In genomic region chr18:7927119-7927518, GRCh38 we compare ENCODE assay signal across 18 cellular contexts.
"Had no signal": no experiment of that assay in that cellular context is flagged by ENCODE, and none has a peak within 500 bp of the region (broad histone marks: within the 10 kb centered on the region; RNA-seq: fewer than 3 reads in every experiment).

No MANE protein-coding gene starts in this region.

- H3K4me3 ChIP-seq: mucosa of descending colon, thoracic aorta had no signal

- H3K36me3 ChIP-seq: brain microvascular endothelial cell had no signal

- H3K27ac Mint-ChIP-seq: activated naive CD4-positive, alpha-beta T cell treated with anti-CD3 and anti-CD28 coated beads, Interleukin-2, amount 10 ng/mL, durations not matched to agents 7 days and 5 days; activated T-helper 2 cell treated with anti-CD3 and anti-CD28 coated beads, Interferon-gamma antibody, Interleukin-2, Interleukin-4, amounts not matched to agents 10 μg/mL and 5 μg/mL and 100 μg/mL, durations not matched to agents 14 hours and 24 hours and 36 hours; natural killer cell; T-helper 1 cell treated with Interleukin-12 subunit alpha and Interleukin-12 subunit beta and Interleukin-4 antibody, amounts not matched to agents 30 μg/mL and 1 μg/mL, for 36 hours had no signal

- H3K4me3 Mint-ChIP-seq: activated naive CD4-positive, alpha-beta T cell treated with anti-CD3 and anti-CD28 coated beads, Interleukin-2, amount 10 ng/mL, durations not matched to agents 7 days and 5 days; natural killer cell; stimulated activated naive CD8-positive, alpha-beta T cell treated with anti-CD3 and anti-CD28 coated beads, Interleukin-15, amount 100 ng/mL, for 72 hours; T-helper 1 cell treated with Interleukin-12 subunit alpha and Interleukin-12 subunit beta and Interleukin-4 antibody, amounts not matched to agents 30 μg/mL and 1 μg/mL, for 36 hours had no signal

- H3K36me3 Mint-ChIP-seq: activated naive CD4-positive, alpha-beta T cell treated with anti-CD3 and anti-CD28 coated beads, Interleukin-2, amount 10 ng/mL, durations not matched to agents 7 days and 5 days; natural killer cell had no signal

- H3K27me3 Mint-ChIP-seq: activated naive CD4-positive, alpha-beta T cell treated with anti-CD3 and anti-CD28 coated beads, Interleukin-2, amount 10 ng/mL, durations not matched to agents 7 days and 5 days; stimulated activated naive CD8-positive, alpha-beta T cell treated with anti-CD3 and anti-CD28 coated beads, Interleukin-15, amount 100 ng/mL, for 72 hours had no signal

- DNase-seq: activated CD4-positive, alpha-beta T cell treated with anti-CD3 and anti-CD28 coated beads, Interleukin-2, amount 50 U/mL, for 1 hour; activated CD4-positive, CD25-positive, alpha-beta regulatory T cell; activated naive CD4-positive, alpha-beta T cell treated with anti-CD3 and anti-CD28 coated beads, Interleukin-2, amount 10 ng/mL, durations not matched to agents 7 days and 5 days; activated T-cell treated with anti-CD3 and anti-CD28 coated beads for 4 hours; amniotic stem cell; brain microvascular endothelial cell; foreskin keratinocyte; left colon; mammary epithelial cell; natural killer cell; occipital lobe; stimulated activated CD4-positive, alpha-beta T cell treated with anti-CD3 and anti-CD28 coated beads, Interleukin-15, amount 100 ng/mL, for 24 hours; stimulated activated CD4-positive, alpha-beta T cell treated with anti-CD3 and anti-CD28 coated beads, Interleukin-4, amount 100 ng/mL, for 4 hours; stimulated activated naive CD8-positive, alpha-beta T cell treated with anti-CD3 and anti-CD28 coated beads, Interleukin-15, amount 100 ng/mL, for 72 hours had no signal

- H3K27ac ChIP-seq: brain microvascular endothelial cell, foreskin keratinocyte, thoracic aorta had no signal

- ATAC-seq: left colon; natural killer cell; stimulated activated naive CD8-positive, alpha-beta T cell treated with anti-CD3 and anti-CD28 coated beads, Interleukin-15, amount 100 ng/mL, for 72 hours had no signal

- H3K9me3 ChIP-seq: mucosa of descending colon, thoracic aorta had no signal

- H3K27me3 ChIP-seq: brain microvascular endothelial cell, foreskin keratinocyte had no signal

- H3K9me3 Mint-ChIP-seq: activated naive CD4-positive, alpha-beta T cell treated with anti-CD3 and anti-CD28 coated beads, Interleukin-2, amount 10 ng/mL, durations not matched to agents 7 days and 5 days; activated T-helper 2 cell treated with anti-CD3 and anti-CD28 coated beads, Interferon-gamma antibody, Interleukin-2, Interleukin-4, amounts not matched to agents 10 μg/mL and 5 μg/mL and 100 μg/mL, durations not matched to agents 14 hours and 24 hours and 36 hours; stimulated activated naive CD8-positive, alpha-beta T cell treated with anti-CD3 and anti-CD28 coated beads, Interleukin-15, amount 100 ng/mL, for 72 hours; T-helper 1 cell treated with Interleukin-12 subunit alpha and Interleukin-12 subunit beta and Interleukin-4 antibody, amounts not matched to agents 30 μg/mL and 1 μg/mL, for 36 hours had no signal

- H3K4me1 Mint-ChIP-seq: activated naive CD4-positive, alpha-beta T cell treated with anti-CD3 and anti-CD28 coated beads, Interleukin-2, amount 10 ng/mL, durations not matched to agents 7 days and 5 days; natural killer cell; stimulated activated naive CD8-positive, alpha-beta T cell treated with anti-CD3 and anti-CD28 coated beads, Interleukin-15, amount 100 ng/mL, for 72 hours had no signal
